ENCODE assay signal across 1 cellular context in the genomic region with DNA sequence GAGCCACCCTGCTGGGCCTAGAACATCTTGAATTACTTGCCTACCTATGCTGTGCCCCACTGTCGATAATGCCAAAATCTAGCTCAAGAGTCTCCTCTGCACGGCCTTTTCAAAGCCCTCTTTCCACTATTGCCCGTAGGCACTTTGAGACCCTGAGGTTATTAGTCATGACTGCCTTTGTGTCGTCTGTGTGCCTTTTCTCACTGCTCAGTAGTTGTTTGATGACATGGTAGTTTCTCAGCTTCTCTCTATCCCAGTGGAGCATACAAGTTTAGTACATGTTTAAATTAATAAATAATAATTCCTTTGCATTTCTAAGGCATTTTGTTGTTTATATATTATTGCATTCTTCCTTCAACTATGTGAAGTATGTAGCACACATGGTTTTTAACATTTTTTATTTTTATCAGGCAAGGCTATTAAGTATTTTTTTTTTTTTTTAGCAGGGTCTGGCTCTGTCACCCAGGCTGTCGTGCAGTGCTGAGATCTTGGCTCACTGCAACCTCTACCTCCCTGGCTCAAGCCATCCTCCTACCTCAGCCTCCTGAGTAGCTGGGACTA.
TF ChIP-seq lines count a peak whose summit lies in the region.

No MANE protein-coding gene starts in this region.

TF ChIP-seq in IMR-90, 13 proteins besides CTCF, POLR2A, EP300 and RAD21:
- TF ChIP-seq MAZ (IDR thresholded peaks at IDR 0.05; ENCODE audit: borderline replicate concordance, low read depth, low read length) (no peak), FOS (IDR thresholded peaks at IDR 0.05; ENCODE audit: low read depth, low read length) (no peak), MXI1 (IDR thresholded peaks at IDR 0.05; ENCODE audit: borderline replicate concordance, low read depth, low read length) (no peak), RFX5 (IDR thresholded peaks at IDR 0.05; ENCODE audit: low read depth, low read length) (no peak)
TF ChIP-seq in IMR-90: peak in this region for 0.
